15 cellular contexts compared by ENCODE assay signal in genomic region chr4:38930199-38930598, GRCh38.
DNase-seq lines count a peak whose midpoint lies in the region; ATAC-seq and TF ChIP-seq lines count a peak whose summit lies in the region.
"Had no signal": no experiment of that assay in that cellular context is flagged by ENCODE, and none has a peak within 500 bp of the region (broad histone marks: within the 10 kb centered on the region; RNA-seq: fewer than 3 reads in every experiment).

No MANE protein-coding gene starts in this region.

- TF ChIP-seq CTCF in GM20000 (IDR thresholded peaks at IDR 0.05; ENCODE audit: extremely low read depth, missing control alignments) (no peak), nephron (IDR thresholded peaks at IDR 0.05; ENCODE audit: unreplicated experiment in 3 of 3) (no peak)

- no peak overlapping the region for H3K4me3 ChIP-seq in HAP-1
- H3K4me3 ChIP-seq: body of pancreas, left ventricle myocardium inferior had no signal

- no peaks in the 10 kb centered on the region for H3K27me3 ChIP-seq in HAP-1 (ENCODE audit: low read depth)
- H3K27me3 ChIP-seq: body of pancreas had no signal

- no peaks in the 10 kb centered on the region for H3K27me3 Mint-ChIP-seq in nephron (ENCODE audit: low read depth)

- in situ Hi-C loops in HAP-1 (cut with MboI; ENCODE audit: low sequenced_read_pairs), result no loop called here

- H3K4me1 ChIP-seq in HAP-1, result peaks cover 9% of the 10 kb centered on the region
- H3K4me1 ChIP-seq: body of pancreas, left ventricle myocardium inferior had no signal

- peak overlapping the region in 2 of 3 experiments; percentile 25 to 67 for H3K27ac Mint-ChIP-seq in nephron

- peaks cover 24% of the 10 kb centered on the region for H3K4me1 Mint-ChIP-seq in nephron
- H3K4me1 Mint-ChIP-seq: CD14-positive monocyte had no signal

- no peaks in the 10 kb centered on the region for H3K9me3 Mint-ChIP-seq in nephron
- H3K9me3 Mint-ChIP-seq: CD14-positive monocyte had no signal

- H3K36me3 Mint-ChIP-seq in nephron (ENCODE audit: low read depth), result peaks cover 63% of the 10 kb centered on the region

- no peaks in the 10 kb centered on the region for H3K36me3 ChIP-seq in HAP-1 (replicated peaks)

- no peaks in the 10 kb centered on the region for H3K9me3 ChIP-seq in HAP-1
- H3K9me3 ChIP-seq: body of pancreas, left ventricle myocardium inferior had no signal

- peak; percentile 22 for DNase-seq in GM20000 (ENCODE audit: low spot score)
- no peak for DNase-seq in ureter (ENCODE audit: low spot score)
- DNase-seq in middle frontal gyrus (ENCODE audit: extremely low spot score, low spot score), result no peak
- no peak for DNase-seq in activated CD4-positive, alpha-beta T cell treated with anti-CD3 and anti-CD28 coated beads for 48 hours
- DNase-seq in HAP-1 (ENCODE audit: low spot score in 2 of 2), result no peak
- DNase-seq: body of pancreas, glutamatergic neuron, left ventricle myocardium inferior, NCI-H1105, NCI-H526 treated with DMSO at 0.1 percent for 48 hours, occipital lobe had no signal

- no peak overlapping the region for H3K4me3 Mint-ChIP-seq in nephron
- H3K4me3 Mint-ChIP-seq: CD14-positive monocyte had no signal

- ATAC-seq in GM18502 (IDR thresholded peaks at IDR 0.05; ENCODE audit: poor library complexity, unreplicated experiment) (peak; percentile 58), HG03432 (IDR thresholded peaks at IDR 0.05; ENCODE audit: unreplicated experiment) (peak; percentile 71)
- ATAC-seq: body of pancreas had no signal
